ENCODE assay signal across 10 cellular contexts in the genomic region with DNA sequence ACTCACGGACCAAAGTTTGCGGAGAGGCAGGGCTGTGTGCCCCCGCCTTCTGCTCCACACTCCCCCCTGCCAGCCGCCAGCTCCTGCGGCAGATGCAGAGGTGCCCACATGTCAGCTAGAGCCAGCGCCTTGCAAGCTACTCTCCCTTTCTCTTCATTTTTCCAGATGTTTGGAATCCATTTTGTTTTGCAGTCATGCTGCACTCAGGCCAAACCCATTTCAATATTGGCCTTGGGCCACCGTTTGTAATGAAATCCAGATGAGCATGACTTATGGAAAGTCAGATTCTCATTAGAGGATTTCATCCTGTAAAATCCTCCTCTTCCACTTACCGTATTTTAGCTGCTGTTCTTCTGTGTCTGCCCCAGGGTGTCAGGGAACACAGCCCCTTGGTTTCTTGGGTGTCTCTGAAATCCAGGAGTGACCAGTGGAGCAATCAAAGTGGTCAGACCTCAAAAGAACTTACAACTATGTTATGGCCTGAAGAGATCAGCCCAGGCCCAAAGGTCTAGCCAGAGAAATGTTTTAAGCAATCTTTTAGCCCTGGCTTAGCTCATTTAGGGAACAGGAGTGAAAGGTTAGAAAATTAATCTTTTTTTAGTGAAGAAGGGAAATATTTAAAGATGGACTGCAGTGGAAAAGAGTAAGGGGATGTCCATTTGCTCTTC.
DNase-seq lines count a peak whose midpoint lies in the region; ATAC-seq and TF ChIP-seq lines count a peak whose summit lies in the region.
"Had no signal": no experiment of that assay in that cellular context is flagged by ENCODE, and none has a peak within 500 bp of the region (broad histone marks: within the 10 kb centered on the region; RNA-seq: fewer than 3 reads in every experiment).

No MANE protein-coding gene starts in this region.

- intact Hi-C loops in gastrocnemius medialis (cut with DNase I; ENCODE audit: low total_unique reads), result loop anchor here (1.0 to 10.0 kb wide), 4 partner anchors 20 to 1086 kb away; partner anchors contain the start of gene FEM1B

- no peak for DNase-seq in CD8-positive, alpha-beta memory T cell
- no peak for DNase-seq in T-helper 17 cell
- DNase-seq in foreskin fibroblast, result peak; percentile 91 to 96
- peak in 1 of 2 donors; percentile 62 for DNase-seq in gastrocnemius medialis
- DNase-seq in globus pallidus (ENCODE audit: low spot score), result no peak
- no peak for DNase-seq in NCI-H2081 treated with DMSO at 0.1 percent for 48 hours (lab: John Stamatoyannopoulos, UW)
- no peak for DNase-seq in SKM-1 (lab: John Stamatoyannopoulos, UW; ENCODE audit: unreplicated experiment)
- DNase-seq: retina had no signal

- peaks cover 13 to 17% (median 14%) of the 10 kb centered on the region in 3 donors for H3K4me1 Mint-ChIP-seq in CD8-positive, alpha-beta memory T cell
- peaks cover 14% of the 10 kb centered on the region for H3K4me1 Mint-ChIP-seq in T-helper 17 cell

- peaks cover 0 to 8% of the 10 kb centered on the region in 2 donors for H3K27me3 Mint-ChIP-seq in CD8-positive, alpha-beta memory T cell
- no peaks in the 10 kb centered on the region for H3K27me3 Mint-ChIP-seq in T-helper 17 cell
- H3K27me3 Mint-ChIP-seq: stimulated activated naive CD8-positive, alpha-beta T cell treated with anti-CD3 and anti-CD28 coated beads, Interleukin-15, Interleukin-2, amounts not matched to agents 100 ng/mL and 50 ng/mL, for 24 hours had no signal

- in situ Hi-C loops in gastrocnemius medialis (cut with MboI; ENCODE audit: low sequenced_read_pairs in 4 of 4), result loop anchor here in 2 of 4 donors (5.0 kb wide), 3 partner anchors 61 to 116 kb away; no protein-coding TSS in a partner anchor

- CTCF ChIA-PET in CD8-positive, alpha-beta memory T cell (lab: Charles Lee), result no interaction called here

- H3K4me1 ChIP-seq in CD8-positive, alpha-beta memory T cell (ENCODE audit: insufficient read depth, low read length), result no peaks in the 10 kb centered on the region
- peaks cover 95 to 96% of the 10 kb centered on the region in 2 donors for H3K4me1 ChIP-seq in gastrocnemius medialis

- peaks cover 27% of the 10 kb centered on the region for H3K36me3 ChIP-seq in CD8-positive, alpha-beta memory T cell (ENCODE audit: insufficient read depth, low read length)
- peaks cover 0 to 2% of the 10 kb centered on the region in 2 donors for H3K36me3 ChIP-seq in gastrocnemius medialis

- H3K4me3 Mint-ChIP-seq in CD8-positive, alpha-beta memory T cell, result no peak overlapping the region
- no peak overlapping the region for H3K4me3 Mint-ChIP-seq in T-helper 17 cell
- H3K4me3 Mint-ChIP-seq: stimulated activated naive CD8-positive, alpha-beta T cell treated with anti-CD3 and anti-CD28 coated beads, Interleukin-15, Interleukin-2, amounts not matched to agents 100 ng/mL and 50 ng/mL, for 24 hours had no signal

- peaks cover 0 to 99% (median 13%) of the 10 kb centered on the region in 3 donors for H3K36me3 Mint-ChIP-seq in CD8-positive, alpha-beta memory T cell
- peaks cover 11% of the 10 kb centered on the region for H3K36me3 Mint-ChIP-seq in T-helper 17 cell (ENCODE audit: low read depth)

- no peak for TF ChIP-seq POLR2A in gastrocnemius medialis (IDR thresholded peaks at IDR 0.05)

- POLR2A ChIA-PET in CD8-positive, alpha-beta memory T cell (lab: Charles Lee), result interaction anchor here (0.5 kb wide), 1 partner anchor 106 kb away, joined by 6 read pairs; no protein-coding TSS in a partner anchor

- no peak for ATAC-seq in T-helper 17 cell
- no peak for ATAC-seq in gastrocnemius medialis
- no peak for ATAC-seq in GM18861 (IDR thresholded peaks at IDR 0.05; ENCODE audit: unreplicated experiment)

- no peak for TF ChIP-seq CTCF in foreskin fibroblast (IDR thresholded peaks at IDR 0.05; ENCODE audit: low read depth, low read length)
- TF ChIP-seq CTCF in gastrocnemius medialis (IDR thresholded peaks at IDR 0.05 in 4 of 5, conservative IDR thresholded peaks at IDR 0.05 in 1 of 5), result no peak

- H3K9me3 Mint-ChIP-seq in CD8-positive, alpha-beta memory T cell, result no peaks in the 10 kb centered on the region
- H3K9me3 Mint-ChIP-seq: stimulated activated naive CD8-positive, alpha-beta T cell treated with anti-CD3 and anti-CD28 coated beads, Interleukin-15, Interleukin-2, amounts not matched to agents 100 ng/mL and 50 ng/mL, for 24 hours had no signal

- H3K27me3 ChIP-seq in CD8-positive, alpha-beta memory T cell (ENCODE audit: insufficient read depth, low read length, poor library complexity, severe bottlenecking), result no peaks in the 10 kb centered on the region
- H3K27me3 ChIP-seq in gastrocnemius medialis, result no peaks in the 10 kb centered on the region

- H3K27ac Mint-ChIP-seq in CD8-positive, alpha-beta memory T cell, result peak overlapping the region in 6 of 8 donors; percentile 7 to 66 (median 51)
- peak overlapping the region; percentile 65 for H3K27ac Mint-ChIP-seq in T-helper 17 cell
- H3K27ac Mint-ChIP-seq: stimulated activated naive CD8-positive, alpha-beta T cell treated with anti-CD3 and anti-CD28 coated beads, Interleukin-15, Interleukin-2, amounts not matched to agents 100 ng/mL and 50 ng/mL, for 24 hours had no signal

- no peak overlapping the region for H3K27ac ChIP-seq in CD8-positive, alpha-beta memory T cell (ENCODE audit: low read depth, low read length)
- H3K27ac ChIP-seq in gastrocnemius medialis, result peak overlapping the region; percentile 91 to 99 (median 96)

- H3K4me3 ChIP-seq in CD8-positive, alpha-beta memory T cell (ENCODE audit: low read length), result no peak overlapping the region
- no peak overlapping the region for H3K4me3 ChIP-seq in foreskin fibroblast (ENCODE audit: low read depth in 1 of 2, low read length in 2 of 2)
- no peak overlapping the region for H3K4me3 ChIP-seq in gastrocnemius medialis

- no peaks in the 10 kb centered on the region for H3K9me3 ChIP-seq in CD8-positive, alpha-beta memory T cell (ENCODE audit: low read length)
- H3K9me3 ChIP-seq in T-helper 17 cell (ENCODE audit: control insufficient read depth, low read length, poor library complexity, severe bottlenecking) (no peaks in the 10 kb centered on the region), gastrocnemius medialis (no peaks in the 10 kb centered on the region)

Comparison
In these comparisons a context has a peak if more than half of its experiments do, and no peak if none do; other contexts are left out.
1. DNase-seq: peak in foreskin fibroblast (2 of 2); none in CD8-positive, alpha-beta memory T cell (0 of 5), T-helper 17 cell (0 of 3), globus pallidus (single experiment), NCI-H2081 treated with DMSO at 0.1 percent for 48 hours (single experiment) and SKM-1 (single experiment).